In genomic region chr3:113234028-113234427, GRCh38 we compare ENCODE assay signal across 29 cellular contexts. TPM values are rescaled to one million over a fixed set of nuclear protein-coding genes. Genes with fewer than 3 reads are reported as not detected.
DNase-seq lines count a peak whose midpoint lies in the region; ATAC-seq, FAIRE-seq and TF ChIP-seq lines count a peak whose summit lies in the region.
"Had no signal": no experiment of that assay in that cellular context is flagged by ENCODE, and none has a peak within 500 bp of the region (broad histone marks: within the 10 kb centered on the region; RNA-seq: fewer than 3 reads in every experiment).

No MANE protein-coding gene starts in this region.

- H3K4ac ChIP-seq in neuronal stem cell (ENCODE audit: low read length) = no peak overlapping the region

- DNase-seq in SK-N-SH (no peak), neural crest cell (ENCODE audit: low read depth, low spot score) (no peak), urothelium cell line (ENCODE audit: low spot score) (no peak), neuronal stem cell (ENCODE audit: low spot score) (no peak), GM20000 (ENCODE audit: low spot score) (no peak), GM10266 (ENCODE audit: extremely low spot score) (no peak)
- DNase-seq: 8988T; activated CD4-positive, alpha-beta T cell treated with anti-CD3 and anti-CD28 coated beads for 36 hours; activated CD8-positive, alpha-beta T cell treated with anti-CD3 and anti-CD28 coated beads, Interleukin-2, amount 10 ng/mL, durations not matched to agents 7 days and 5 days; amniotic stem cell; C1 segment of cervical spinal cord; COR-L47; heart right ventricle; Karpas-422; NCI-H1417 treated with DMSO at 0.1 percent for 48 hours; NCI-H2227 treated with DMSO at 0.1 percent for 48 hours; PC-9; stimulated activated CD4-positive, alpha-beta T cell treated with anti-CD3 and anti-CD28 coated beads, Interleukin-4, amount 100 ng/mL, for 1 hour; SW 1271 had no signal

- no peak overlapping the region for H3K4me2 ChIP-seq in SK-N-SH
- H3K4me2 ChIP-seq in neuronal stem cell (ENCODE audit: insufficient read depth, low read length, poor library complexity, severe bottlenecking) = no peak overlapping the region
- H3K4me2 ChIP-seq: GM23338, PC-9 had no signal

- no peaks in the 10 kb centered on the region for H3K9me2 ChIP-seq in SK-N-SH

- no peak for TF ChIP-seq EP300 in SK-N-SH (IDR thresholded peaks at IDR 0.05; ENCODE audit: borderline replicate concordance in 1 of 2, low read depth in 1 of 2, low read length in 1 of 2)
- no peak for TF ChIP-seq EP300 in gastroesophageal sphincter (IDR thresholded peaks at IDR 0.05)

- H3K36me3 Mint-ChIP-seq in neural crest cell (ENCODE audit: low read depth) = peaks cover 4% of the 10 kb centered on the region
- H3K36me3 Mint-ChIP-seq: activated naive CD4-positive, alpha-beta T cell treated with anti-CD3 and anti-CD28 coated beads, Interleukin-2, amount 50 U/mL, for 24 hours had no signal

- ATAC-seq in SK-N-SH treated with all-trans-retinoic acid at 6 μM for 48 hours = no peak
- ATAC-seq in gastroesophageal sphincter = no peak
- ATAC-seq: activated CD4-positive, alpha-beta T cell treated with anti-CD3 and anti-CD28 coated beads for 36 hours; activated CD8-positive, alpha-beta T cell treated with anti-CD3 and anti-CD28 coated beads, Interleukin-2, amount 10 ng/mL, durations not matched to agents 7 days and 5 days; activated T-helper 17 cell treated with anti-CD3 and anti-CD28 coated beads, Interleukin-2, amount 50 U/mL, for 72 hours; GM23338 had no signal

- H4K91ac ChIP-seq in neuronal stem cell (ENCODE audit: low read depth, low read length, poor library complexity) = no peak overlapping the region

- peak; percentile 81 for FAIRE-seq in urothelium cell line (lab: Jason Lieb, UNC)

- no peak overlapping the region for H2BK5ac ChIP-seq in neuronal stem cell (ENCODE audit: low read length)

- H3K9me3 ChIP-seq in SK-N-SH (no peaks in the 10 kb centered on the region), gastroesophageal sphincter (no peaks in the 10 kb centered on the region), neuronal stem cell (replicated peaks in 1 of 2; ENCODE audit: control insufficient read depth in 2 of 2, insufficient read depth in 1 of 2, low read depth in 1 of 2, low read length in 2 of 2) (no peaks in the 10 kb centered on the region)
- H3K9me3 ChIP-seq: heart right ventricle, neutrophil, prostate gland had no signal

- no peak overlapping the region for H3K4me3 ChIP-seq in SK-N-SH (ENCODE audit: low read depth in 2 of 2, low read length in 1 of 2)
- no peak overlapping the region for H3K4me3 ChIP-seq in gastroesophageal sphincter
- H3K4me3 ChIP-seq in neuronal stem cell (ENCODE audit: low read length in 2 of 2) = no peak overlapping the region
- H3K4me3 ChIP-seq: GM23338, heart right ventricle, PC-9, prostate gland had no signal

- H3K27me3 ChIP-seq in SK-N-SH (ENCODE audit: insufficient read depth) (no peaks in the 10 kb centered on the region), gastroesophageal sphincter (no peaks in the 10 kb centered on the region), neuronal stem cell (ENCODE audit: control insufficient read depth in 3 of 3, insufficient read depth in 3 of 3, low read depth in 1 of 3, low read length in 3 of 3) (no peaks in the 10 kb centered on the region)
- H3K27me3 ChIP-seq: heart right ventricle had no signal

- no peaks in the 10 kb centered on the region for H3K36me3 ChIP-seq in SK-N-SH (replicated peaks in 1 of 2; ENCODE audit: control insufficient read depth in 1 of 2, insufficient read depth in 2 of 2, low read length in 1 of 2)
- peaks cover 0 to 6% of the 10 kb centered on the region in 2 donors for H3K36me3 ChIP-seq in gastroesophageal sphincter
- H3K36me3 ChIP-seq in neuronal stem cell (replicated peaks in 1 of 2; ENCODE audit: control insufficient read depth in 2 of 2, insufficient read depth in 2 of 2, low read length in 2 of 2) = peaks cover 5 to 93% of the 10 kb centered on the region in 2 donors
- H3K36me3 ChIP-seq: heart right ventricle, neutrophil, prostate gland had no signal

- H2BK15ac ChIP-seq in neuronal stem cell (ENCODE audit: low read length) = no peak overlapping the region

- no peak overlapping the region for H3K18ac ChIP-seq in neuronal stem cell (ENCODE audit: low read length)

- H3K23ac ChIP-seq in neuronal stem cell (ENCODE audit: low read depth, low read length, poor library complexity) = no peak overlapping the region

- H3K27me3 Mint-ChIP-seq in neural crest cell (ENCODE audit: low read depth) = no peaks in the 10 kb centered on the region
- H3K27me3 Mint-ChIP-seq: activated naive CD4-positive, alpha-beta T cell treated with anti-CD3 and anti-CD28 coated beads, Interleukin-2, amount 50 U/mL, for 24 hours had no signal

- no peaks in the 10 kb centered on the region for H3K79me2 ChIP-seq in SK-N-SH (ENCODE audit: insufficient read depth)

- H2AFZ ChIP-seq in SK-N-SH (ENCODE audit: low read depth) = no peak overlapping the region
- H2AFZ ChIP-seq in neuronal stem cell (ENCODE audit: low read length) = no peak overlapping the region
- H2AFZ ChIP-seq: GM23338, PC-9 had no signal

- no peak overlapping the region for H3K14ac ChIP-seq in neuronal stem cell (ENCODE audit: low read length)

- no peak overlapping the region for H2BK120ac ChIP-seq in neuronal stem cell (ENCODE audit: low read depth, low read length)

- H2BK12ac ChIP-seq in neuronal stem cell (ENCODE audit: low read length) = no peak overlapping the region

- no peaks in the 10 kb centered on the region for H3K9me3 Mint-ChIP-seq in neural crest cell
- H3K9me3 Mint-ChIP-seq: activated naive CD4-positive, alpha-beta T cell treated with anti-CD3 and anti-CD28 coated beads, Interleukin-2, amount 50 U/mL, for 24 hours; activated T-helper 17 cell treated with anti-CD3 and anti-CD28 coated beads, Interleukin-2, amount 50 U/mL, for 72 hours; GM23338 had no signal

- H2AK5ac ChIP-seq in neuronal stem cell (ENCODE audit: low read depth, low read length) = no peak overlapping the region

- peaks cover 6% of the 10 kb centered on the region for H3K79me1 ChIP-seq in neuronal stem cell (ENCODE audit: low read depth, low read length)

- POLR2A ChIA-PET in SK-N-SH (lab: Yijun Ruan, JAX) = no interaction called here

- no peak for TF ChIP-seq CTCF in SK-N-SH (IDR thresholded peaks at IDR 0.05)
- TF ChIP-seq CTCF in gastroesophageal sphincter (IDR thresholded peaks at IDR 0.05) = no peak
- TF ChIP-seq CTCF in neural crest cell (conservative IDR thresholded peaks at IDR 0.05) = no peak
- TF ChIP-seq CTCF in GM20000 (IDR thresholded peaks at IDR 0.05; ENCODE audit: extremely low read depth, missing control alignments) = no peak
- TF ChIP-seq CTCF in GM10266 (IDR thresholded peaks at IDR 0.05; ENCODE audit: control insufficient read depth, insufficient read depth, low read depth, missing control alignments) = no peak

- H3K4me1 Mint-ChIP-seq in neural crest cell = peaks cover 73% of the 10 kb centered on the region
- H3K4me1 Mint-ChIP-seq: activated naive CD4-positive, alpha-beta T cell treated with anti-CD3 and anti-CD28 coated beads, Interleukin-2, amount 50 U/mL, for 24 hours; activated T-helper 17 cell treated with anti-CD3 and anti-CD28 coated beads, Interleukin-2, amount 50 U/mL, for 72 hours had no signal

- no peak overlapping the region for H3K27ac Mint-ChIP-seq in neural crest cell (ENCODE audit: unreplicated experiment)
- H3K27ac Mint-ChIP-seq: activated CD4-positive, alpha-beta T cell treated with anti-CD3 and anti-CD28 coated beads for 36 hours; activated CD8-positive, alpha-beta T cell treated with anti-CD3 and anti-CD28 coated beads, Interleukin-2, amount 10 ng/mL, durations not matched to agents 7 days and 5 days; activated naive CD4-positive, alpha-beta T cell treated with anti-CD3 and anti-CD28 coated beads, Interleukin-2, amount 50 U/mL, for 24 hours; activated T-helper 17 cell treated with anti-CD3 and anti-CD28 coated beads, Interleukin-2, amount 50 U/mL, for 72 hours; GM23338 had no signal

- no peaks in the 10 kb centered on the region for H4K20me1 ChIP-seq in SK-N-SH (ENCODE audit: insufficient read depth)

- H3K4me1 ChIP-seq in SK-N-SH (ENCODE audit: control insufficient read depth in 1 of 2, insufficient read depth in 2 of 2, low read depth in 1 of 2, low read length in 1 of 2) = peaks cover 0 to 23% of the 10 kb centered on the region in 2 experiments; a peak in 1 of 4 replicates
- H3K4me1 ChIP-seq in gastroesophageal sphincter = peaks cover 19 to 68% (median 27%) of the 10 kb centered on the region in 3 donors
- H3K4me1 ChIP-seq in neuronal stem cell (ENCODE audit: control insufficient read depth in 2 of 2, insufficient read depth in 1 of 2, low read depth in 1 of 2, low read length in 2 of 2) = peaks cover 9 to 32% of the 10 kb centered on the region in 2 donors

- TF ChIP-seq POLR2A in gastroesophageal sphincter (IDR thresholded peaks at IDR 0.05) = no peak

- CTCF ChIA-PET in SK-N-SH (lab: Yijun Ruan, JAX) = interaction anchor here (1.6 to 2.7 kb wide), 2 partner anchors 25 to 54 kb away, joined by 5 to 9 read pairs; no protein-coding TSS in a partner anchor

- H3K9ac ChIP-seq in SK-N-SH (no peak overlapping the region), neuronal stem cell (ENCODE audit: low read depth, low read length, poor library complexity) (no peak overlapping the region)

- H3F3A ChIP-seq in SK-N-SH (replicated peaks; ENCODE audit: insufficient read depth) = peaks cover 12% of the 10 kb centered on the region

- peak overlapping the region; percentile 8 for H3K4me3 Mint-ChIP-seq in neural crest cell
- H3K4me3 Mint-ChIP-seq: activated CD4-positive, alpha-beta T cell treated with anti-CD3 and anti-CD28 coated beads for 36 hours; activated CD8-positive, alpha-beta T cell treated with anti-CD3 and anti-CD28 coated beads, Interleukin-2, amount 10 ng/mL, durations not matched to agents 7 days and 5 days; activated naive CD4-positive, alpha-beta T cell treated with anti-CD3 and anti-CD28 coated beads, Interleukin-2, amount 50 U/mL, for 24 hours; activated T-helper 17 cell treated with anti-CD3 and anti-CD28 coated beads, Interleukin-2, amount 50 U/mL, for 72 hours; GM23338 had no signal

- WGBS in SK-N-SH (ENCODE audit: low lambda C conversion rate) = 87% methylated on average over 3 of the region's 3 CpGs
- WGBS in gastroesophageal sphincter (ENCODE audit: low coverage in 1 of 2), 2 donors = 75 to 81% methylated on average over 3 of the region's 3 CpGs
- WGBS in neuronal stem cell (ENCODE audit: extremely low coverage in 2 of 2, insufficient read length in 2 of 2, insufficient replicate concordance in 1 of 2), 2 donors = no CpG with 5 or more reads among the region's 3 CpGs

- no peak for TF ChIP-seq RAD21 in SK-N-SH (IDR thresholded peaks at IDR 0.05; ENCODE audit: low read length)

- no peak overlapping the region for H4K8ac ChIP-seq in neuronal stem cell (ENCODE audit: low read depth, low read length)

- H3K27ac ChIP-seq in SK-N-SH (ENCODE audit: low read depth in 2 of 2, low read length in 1 of 2) = peak overlapping the region in 1 of 2 experiments; percentile 30; a peak in 1 of 4 replicates
- peak overlapping the region; percentile 24 to 74 (median 64) for H3K27ac ChIP-seq in gastroesophageal sphincter
- H3K27ac ChIP-seq in neuronal stem cell (replicated peaks; ENCODE audit: low read length) = no peak overlapping the region
- H3K27ac ChIP-seq: epithelial cell of prostate, neutrophil, PC-9 had no signal

RNA-seq across cellular contexts. Expression of gene BOC, which starts 22.7 kb away (rescaled TPM):
- 5.8 and 6.6 TPM in 2 replicates for polyA plus RNA-seq in SK-N-SH (2012; rRNA removed)
- 3.3 and 4.6 TPM in 2 replicates for polyA plus RNA-seq in SK-N-SH (2012; cell fraction: cytosol; rRNA removed)
- 9.4 and 11.2 TPM in 2 replicates for polyA plus RNA-seq in SK-N-SH (2012; cell fraction: nucleus; rRNA removed)
- 100 to 1,000 TPM in 1 of 4 donors, 10 to 100 TPM in 3; 41.5 to 130 (median 73.9) TPM for total RNA-seq in gastroesophageal sphincter
- 114 and 130 TPM in 2 replicates for total RNA-seq in neural crest cell
- polyA plus RNA-seq in neuronal stem cell (2013, experiment 1 of 2) = 180 TPM
- 180 TPM for polyA plus RNA-seq in neuronal stem cell (2013, experiment 2 of 2)
- total RNA-seq: activated CD8-positive, alpha-beta T cell treated with anti-CD3 and anti-CD28 coated beads, Interleukin-2, amount 10 ng/mL, durations not matched to agents 7 days and 5 days; G401; lung microvascular endothelial cell had no signal
